In the genomic region with DNA sequence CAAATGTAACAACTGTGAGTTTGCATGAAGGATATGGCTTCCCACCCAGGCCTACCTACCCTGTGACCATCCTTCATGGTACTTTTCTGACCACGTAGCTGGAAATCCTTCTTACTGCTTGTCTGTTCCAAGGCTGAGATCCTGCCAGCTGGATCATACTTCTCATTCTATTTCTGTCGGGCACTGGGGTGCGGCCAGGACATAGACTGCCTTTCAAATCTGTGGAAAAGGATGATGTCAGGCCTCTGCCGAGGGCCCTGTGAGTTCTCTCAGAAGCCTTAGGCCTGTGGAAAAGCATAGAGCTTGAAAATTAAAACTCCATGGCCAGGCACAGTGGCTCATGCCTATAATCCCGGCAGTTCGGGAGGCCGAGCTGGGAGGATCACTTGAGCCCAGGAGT, we compare ENCODE assay signal across 19 cellular contexts. TPM values are rescaled to one million over a fixed set of nuclear protein-coding genes. Genes with fewer than 3 reads are reported as not detected.
A peak's percentile ranks its signal among the peaks of the same experiment; 100 is the strongest.
DNase-seq lines count a peak whose midpoint lies in the region; ATAC-seq and TF ChIP-seq lines count a peak whose summit lies in the region.
"Had no signal": no experiment of that assay in that cellular context is flagged by ENCODE, and none has a peak within 500 bp of the region (broad histone marks: within the 10 kb centered on the region; RNA-seq: fewer than 3 reads in every experiment).

No MANE protein-coding gene starts in this region.

- H3K27ac ChIP-seq in gastrocnemius medialis = peak overlapping the region in 1 of 4 donors; percentile 47
- H3K27ac ChIP-seq: C4-2B, GM23248 had no signal

- in situ Hi-C loops in gastrocnemius medialis (cut with MboI; ENCODE audit: low sequenced_read_pairs in 4 of 4) = no loop called here

- no peaks in the 10 kb centered on the region for H3K4me1 ChIP-seq in gastrocnemius medialis

- no peak for TF ChIP-seq POLR2A in gastrocnemius medialis (IDR thresholded peaks at IDR 0.05)

- no peaks in the 10 kb centered on the region for H3K36me3 ChIP-seq in MG63
- no peaks in the 10 kb centered on the region for H3K36me3 ChIP-seq in gastrocnemius medialis

- intact Hi-C loops in Right ventricle myocardium inferior (cut with DNase I) (no loop called here), gastrocnemius medialis (cut with DNase I; ENCODE audit: low total_unique reads) (no loop called here)

- peak; percentile 79 for DNase-seq in MG63
- peak; percentile 79 for DNase-seq in Right ventricle myocardium inferior (ENCODE audit: missing footprints)
- peak; percentile 60 for DNase-seq in inferior parietal cortex (ENCODE audit: extremely low spot score)
- peak; percentile 14 to 66 for DNase-seq in gastrocnemius medialis
- no peak for DNase-seq in stimulated activated naive CD4-positive, alpha-beta T cell (lab: John Stamatoyannopoulos, UW)
- DNase-seq in NCI-H2081 (lab: John Stamatoyannopoulos, UW) = no peak
- no peak for DNase-seq in germinal center (ENCODE audit: low spot score)
- DNase-seq: DMS153, GM23248, NCI-H1048, NCI-H2107, NCI-H510A, NCI-H82, SHP77 treated with DMSO at 0.1 percent for 48 hours had no signal

- no peak for TF ChIP-seq CTCF in gastrocnemius medialis (IDR thresholded peaks at IDR 0.05 in 4 of 5, conservative IDR thresholded peaks at IDR 0.05 in 1 of 5)

- ATAC-seq in Right ventricle myocardium inferior (peak; percentile 94), gastrocnemius medialis (peak; percentile 84 to 88), GM19467 (IDR thresholded peaks at IDR 0.05; ENCODE audit: unreplicated experiment) (no peak)
- ATAC-seq: K562, Panc1 had no signal

- no peak overlapping the region for H3K4me3 ChIP-seq in MG63
- H3K4me3 ChIP-seq in gastrocnemius medialis = no peak overlapping the region
- H3K4me3 ChIP-seq: GM23248, K562 had no signal

- no peaks in the 10 kb centered on the region for H3K9me3 ChIP-seq in MG63
- H3K9me3 ChIP-seq in gastrocnemius medialis = no peaks in the 10 kb centered on the region

- H3K27me3 ChIP-seq in MG63 (no peaks in the 10 kb centered on the region), gastrocnemius medialis (no peaks in the 10 kb centered on the region)

RNA-seq across cellular contexts. Expression of a gene that starts 10.0 kb away (rescaled TPM):
- total RNA-seq in MG63 (2014; rRNA removed; shearing (Covaris generic); ENCODE audit: low replicate concordance) = not detected in 2 replicates
- 8.0 TPM for total RNA-seq in Right ventricle myocardium inferior
- not detected for total RNA-seq in gastrocnemius medialis
- total RNA-seq: A172, GM23248, K562 had no signal

Comparison
In these comparisons a context has a peak if more than half of its experiments do, and no peak if none do; other contexts are left out.
1. DNase-seq: peak in MG63 (single experiment), Right ventricle myocardium inferior (single experiment), inferior parietal cortex (single experiment) and gastrocnemius medialis (2 of 2); none in stimulated activated naive CD4-positive, alpha-beta T cell (0 of 6), NCI-H2081 (0 of 2) and germinal center (single experiment).